16 cellular contexts compared by ENCODE assay signal in the genomic region with DNA sequence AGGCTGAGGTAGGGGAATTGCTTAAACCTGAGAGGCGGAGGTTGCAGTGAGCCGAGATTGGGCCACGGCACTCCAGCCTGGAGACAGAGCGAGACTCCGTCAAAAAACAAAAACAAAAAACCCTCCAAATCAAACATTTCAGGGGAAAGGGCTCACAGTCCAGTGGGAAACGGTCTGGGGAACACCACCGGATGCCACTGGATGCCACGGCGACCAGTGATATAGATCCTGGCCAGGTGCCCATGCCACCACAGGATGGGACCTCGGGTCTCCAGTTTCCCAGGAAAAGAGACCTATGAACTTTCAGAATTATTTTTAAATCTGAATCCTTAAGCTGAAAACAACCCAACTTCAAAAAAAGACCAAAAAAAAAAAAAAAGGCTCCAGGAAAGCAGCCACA. TPM values are rescaled to one million over a fixed set of nuclear protein-coding genes. Genes with fewer than 3 reads are reported as not detected.
DNase-seq lines count a peak whose midpoint lies in the region; ATAC-seq and TF ChIP-seq lines count a peak whose summit lies in the region.
"Had no signal": no experiment of that assay in that cellular context is flagged by ENCODE, and none has a peak within 500 bp of the region (broad histone marks: within the 10 kb centered on the region; RNA-seq: fewer than 3 reads in every experiment).

No MANE protein-coding gene starts in this region.

- no peak overlapping the region for H3K4me3 Mint-ChIP-seq in stimulated activated memory B cell treated with anti-CD40 and anti-IgM and Interleukin-4, amounts not matched to agents 10 μg/mL and 1 μg/mL and 100 μg/mL, for 72 hours
- H3K4me3 Mint-ChIP-seq in natural killer cell: no peak overlapping the region
- H3K4me3 Mint-ChIP-seq: B cell; CD8-positive, alpha-beta T cell; H9 had no signal

- H3K9ac ChIP-seq in BLaER1 (peak overlapping the region; percentile 39), NT2/D1 (ENCODE audit: insufficient read length, low read depth) (peak overlapping the region; percentile 32)

- in situ Hi-C loops in ACHN (cut with HindIII; ENCODE audit: low pct_ligation_motif_present, low pct_unique_long_range_greater_than_20kb, low sequenced_read_pairs): no loop called here

- H3K4me3 ChIP-seq in BLaER1 (no peak overlapping the region), NT2/D1 (ENCODE audit: insufficient read length, low read depth) (no peak overlapping the region)

- peaks cover 67% of the 10 kb centered on the region for H4K20me1 ChIP-seq in BLaER1

- H3K27me3 ChIP-seq in BLaER1: no peaks in the 10 kb centered on the region
- no peaks in the 10 kb centered on the region for H3K27me3 ChIP-seq in NT2/D1 (ENCODE audit: insufficient read depth, insufficient read length)

- peaks cover 64% of the 10 kb centered on the region for H3K4me1 ChIP-seq in BLaER1
- H3K4me1 ChIP-seq in NT2/D1 (ENCODE audit: insufficient read depth, insufficient read length): peaks cover 11% of the 10 kb centered on the region

- peak overlapping the region; percentile 79 for H3K4me2 ChIP-seq in BLaER1

- peak overlapping the region; percentile 17 for H3K27ac Mint-ChIP-seq in stimulated activated memory B cell treated with anti-CD40 and anti-IgM and Interleukin-4, amounts not matched to agents 10 μg/mL and 1 μg/mL and 100 μg/mL, for 72 hours
- H3K27ac Mint-ChIP-seq in natural killer cell: no peak overlapping the region
- H3K27ac Mint-ChIP-seq: B cell; CD8-positive, alpha-beta T cell had no signal

- no peak for ATAC-seq in stimulated activated memory B cell treated with anti-CD40 and anti-IgM and Interleukin-4, amounts not matched to agents 10 μg/mL and 1 μg/mL and 100 μg/mL, for 72 hours
- ATAC-seq in natural killer cell: no peak
- ATAC-seq: CD8-positive, alpha-beta T cell had no signal

- TF ChIP-seq CTCF in natural killer cell (IDR thresholded peaks at IDR 0.05): no peak

- H3K36me3 ChIP-seq in BLaER1 (peaks cover 20% of the 10 kb centered on the region), NT2/D1 (ENCODE audit: insufficient read depth, insufficient read length, low read length) (peaks cover 22% of the 10 kb centered on the region)

- peak overlapping the region; percentile 39; the same call in 1 of the 2 replicates for H3K27ac ChIP-seq in BLaER1

- H3K4me1 Mint-ChIP-seq in stimulated activated memory B cell treated with anti-CD40 and anti-IgM and Interleukin-4, amounts not matched to agents 10 μg/mL and 1 μg/mL and 100 μg/mL, for 72 hours: peaks cover 26% of the 10 kb centered on the region
- no peaks in the 10 kb centered on the region for H3K4me1 Mint-ChIP-seq in natural killer cell

- no peaks in the 10 kb centered on the region for H3K9me3 ChIP-seq in BLaER1
- H3K9me3 ChIP-seq in NT2/D1 (ENCODE audit: insufficient read depth, low read length): no peaks in the 10 kb centered on the region

- no peaks in the 10 kb centered on the region for H3K27me3 Mint-ChIP-seq in stimulated activated memory B cell treated with anti-CD40 and anti-IgM and Interleukin-4, amounts not matched to agents 10 μg/mL and 1 μg/mL and 100 μg/mL, for 72 hours
- H3K27me3 Mint-ChIP-seq in natural killer cell (ENCODE audit: low read depth in 2 of 2): no peaks in the 10 kb centered on the region
- H3K27me3 Mint-ChIP-seq: B cell had no signal

- intact Hi-C loops in natural killer cell (cut with micrococcal nuclease): no loop called here

- no peaks in the 10 kb centered on the region for H3K9me3 Mint-ChIP-seq in stimulated activated memory B cell treated with anti-CD40 and anti-IgM and Interleukin-4, amounts not matched to agents 10 μg/mL and 1 μg/mL and 100 μg/mL, for 72 hours
- H3K9me3 Mint-ChIP-seq in natural killer cell: no peaks in the 10 kb centered on the region
- H3K9me3 Mint-ChIP-seq: CD8-positive, alpha-beta T cell; H9 had no signal

- peaks cover 10% of the 10 kb centered on the region for H3K36me3 Mint-ChIP-seq in stimulated activated memory B cell treated with anti-CD40 and anti-IgM and Interleukin-4, amounts not matched to agents 10 μg/mL and 1 μg/mL and 100 μg/mL, for 72 hours
- no peaks in the 10 kb centered on the region for H3K36me3 Mint-ChIP-seq in natural killer cell
- H3K36me3 Mint-ChIP-seq: CD8-positive, alpha-beta T cell had no signal

- DNase-seq in NT2/D1 (ENCODE audit: low read depth, low spot score) (no peak), dermis microvascular lymphatic vessel endothelial cell (ENCODE audit: low read depth in 2 of 2) (peak; percentile 24 to 72), ACHN (no peak), islet precursor cell (no peak), natural killer cell (no peak)
- DNase-seq: CD8-positive, alpha-beta T cell; COR-L47; DMS153; DMS79 treated with DMSO at 0.1 percent for 48 hours; EL; GOT3; H9 had no signal

RNA-seq across cellular contexts. Expression of a gene that starts 12.3 kb away (rescaled TPM):
- 6.2 and 8.1 TPM in 2 replicates for total RNA-seq in dermis microvascular lymphatic vessel endothelial cell
- 10 to 100 TPM in 2 of 3 donors, 1 to 10 TPM in 1; 9.9 to 11.4 (median 10.0) TPM for total RNA-seq in natural killer cell

RNA-seq across cellular contexts. Expression of a gene that starts 28.4 kb away (rescaled TPM):
- total RNA-seq in dermis microvascular lymphatic vessel endothelial cell (6.5 and 9.2 TPM in 2 replicates), natural killer cell (100 to 1,000 TPM in 2 of 3 donors, 10 to 100 TPM in 1; 89.8 to 137 (median 126) TPM)

RNA-seq across cellular contexts. Expression of a gene that starts 28.7 kb away (rescaled TPM):
- total RNA-seq in dermis microvascular lymphatic vessel endothelial cell (14.9 and 23.0 TPM in 2 replicates), natural killer cell (10 to 100 TPM; 28.6 to 36.4 (median 34.9) TPM)

RNA-seq across cellular contexts. Expression of a gene that starts 44.4 kb away (rescaled TPM):
- 1.5 and 2.9 TPM in 2 replicates for total RNA-seq in dermis microvascular lymphatic vessel endothelial cell
- total RNA-seq in natural killer cell: 10 to 100 TPM in 2 of 3 donors, 1 to 10 TPM in 1; 8.5 to 13.7 (median 10.4) TPM

RNA-seq across cellular contexts. Expression of a gene that starts 45.2 kb away (rescaled TPM):
- total RNA-seq in dermis microvascular lymphatic vessel endothelial cell: not detected in 2 replicates
- total RNA-seq in natural killer cell: not detected
- total RNA-seq: A172; B cell; CD8-positive, alpha-beta T cell; H9 had no signal

Comparison
In these comparisons a context has a peak if more than half of its experiments do, and no peak if none do; other contexts are left out.
1. DNase-seq: peak in dermis microvascular lymphatic vessel endothelial cell (2 of 2); none in NT2/D1 (single experiment), ACHN (single experiment), islet precursor cell (single experiment) and natural killer cell (single experiment).